In genomic region chr20:555933-556332, GRCh38 we compare ENCODE assay signal across 19 cellular contexts. TPM values are rescaled to one million over a fixed set of nuclear protein-coding genes. Genes with fewer than 3 reads are reported as not detected.
DNase-seq lines count a peak whose midpoint lies in the region; ATAC-seq and TF ChIP-seq lines count a peak whose summit lies in the region.
"Had no signal": no experiment of that assay in that cellular context is flagged by ENCODE, and none has a peak within 500 bp of the region (broad histone marks: within the 10 kb centered on the region; RNA-seq: fewer than 3 reads in every experiment).

No MANE protein-coding gene starts in this region.

- H2AFZ ChIP-seq in parathyroid adenoma (peak overlapping the region; percentile 63), OCI-LY7 (ENCODE audit: low read length) (no peak overlapping the region)

- H3K4me1 ChIP-seq in endodermal cell (ENCODE audit: control insufficient read depth, insufficient read depth, low read length) (no peaks in the 10 kb centered on the region), parathyroid adenoma (peaks cover 7% of the 10 kb centered on the region), OCI-LY7 (ENCODE audit: insufficient read depth, low read length, poor library complexity, severe bottlenecking) (no peaks in the 10 kb centered on the region)
- H3K4me1 ChIP-seq: pancreas had no signal

- no peak for ATAC-seq in HG02571 (IDR thresholded peaks at IDR 0.05; ENCODE audit: unreplicated experiment)
- ATAC-seq: A549, GM12878 had no signal

- no peaks in the 10 kb centered on the region for H3K79me2 ChIP-seq in parathyroid adenoma
- H3K79me2 ChIP-seq in OCI-LY7 (ENCODE audit: insufficient read depth, low read depth, low read length) = no peaks in the 10 kb centered on the region

- no peaks in the 10 kb centered on the region for H4K20me1 ChIP-seq in OCI-LY7 (ENCODE audit: insufficient read depth, low read length)

- H3K4me1 Mint-ChIP-seq in endodermal cell = peaks cover 25% of the 10 kb centered on the region
- H3K4me1 Mint-ChIP-seq: activated naive CD4-positive, alpha-beta T cell treated with anti-CD3 and anti-CD28 coated beads, Interleukin-2, amount 50 U/mL, for 24 hours had no signal

- no peak overlapping the region for H3K9ac ChIP-seq in endodermal cell (ENCODE audit: extremely low read depth, low read length, poor library complexity, severe bottlenecking)
- H3K9ac ChIP-seq in parathyroid adenoma = no peak overlapping the region

- H3K27me3 ChIP-seq in endodermal cell (ENCODE audit: control insufficient read depth, insufficient read depth, low read length, poor library complexity, severe bottlenecking) (no peaks in the 10 kb centered on the region), parathyroid adenoma (ENCODE audit: control insufficient read depth, insufficient read depth, low read length) (no peaks in the 10 kb centered on the region)
- H3K27me3 ChIP-seq: pancreas, upper lobe of left lung had no signal

- H3K27me3 Mint-ChIP-seq in endodermal cell (ENCODE audit: insufficient read depth) = peaks cover 3% of the 10 kb centered on the region

- H3K27ac Mint-ChIP-seq in endodermal cell = peak overlapping the region; percentile 8
- H3K27ac Mint-ChIP-seq: activated naive CD4-positive, alpha-beta T cell treated with anti-CD3 and anti-CD28 coated beads, Interleukin-2, amount 50 U/mL, for 24 hours had no signal

- no peaks in the 10 kb centered on the region for H3K36me3 Mint-ChIP-seq in endodermal cell (ENCODE audit: low read depth)
- H3K36me3 Mint-ChIP-seq: activated naive CD4-positive, alpha-beta T cell treated with anti-CD3 and anti-CD28 coated beads, Interleukin-2, amount 50 U/mL, for 24 hours had no signal

- intact Hi-C loops in OCI-LY7 (cut with micrococcal nuclease; ENCODE audit: unreplicated experiment) = no loop called here

- H3K9me3 Mint-ChIP-seq in endodermal cell = no peaks in the 10 kb centered on the region
- H3K9me3 Mint-ChIP-seq: activated naive CD4-positive, alpha-beta T cell treated with anti-CD3 and anti-CD28 coated beads, Interleukin-2, amount 50 U/mL, for 24 hours had no signal

- peak overlapping the region; percentile 10 for H3K4me3 Mint-ChIP-seq in endodermal cell
- H3K4me3 Mint-ChIP-seq: activated naive CD4-positive, alpha-beta T cell treated with anti-CD3 and anti-CD28 coated beads, Interleukin-2, amount 50 U/mL, for 24 hours had no signal

- no peak overlapping the region for H3K4me3 ChIP-seq in endodermal cell (ENCODE audit: low read length)
- H3K4me3 ChIP-seq in parathyroid adenoma (ENCODE audit: low read depth, low read length) = no peak overlapping the region
- no peak overlapping the region for H3K4me3 ChIP-seq in OCI-LY7 (ENCODE audit: low read depth, low read length, poor library complexity, severe bottlenecking)
- H3K4me3 ChIP-seq: A549, GM12878, pancreas, upper lobe of left lung had no signal

- H3K4me2 ChIP-seq in parathyroid adenoma (ENCODE audit: low read length) (no peak overlapping the region), OCI-LY7 (ENCODE audit: low read length) (no peak overlapping the region)
- H3K4me2 ChIP-seq: A549 had no signal

- H3K9me3 ChIP-seq in endodermal cell (ENCODE audit: control insufficient read depth, low read length) (no peaks in the 10 kb centered on the region), parathyroid adenoma (ENCODE audit: control insufficient read depth, low read length) (no peaks in the 10 kb centered on the region), OCI-LY7 (ENCODE audit: low read length) (no peaks in the 10 kb centered on the region)
- H3K9me3 ChIP-seq: A549, pancreas, upper lobe of left lung had no signal

- no TSS peak for BruUV-seq in OCI-LY7 (replicated peaks; lab: Mats Ljungman, UMichigan)

- TF ChIP-seq CTCF in endodermal cell (conservative IDR thresholded peaks at IDR 0.05) = no peak
- TF ChIP-seq CTCF in parathyroid adenoma (IDR thresholded peaks at IDR 0.05) = no peak
- no peak for TF ChIP-seq CTCF in OCI-LY7 (conservative IDR thresholded peaks at IDR 0.05; ENCODE audit: low read length)

- no peaks in the 10 kb centered on the region for H3K9me2 ChIP-seq in OCI-LY7 (ENCODE audit: insufficient read depth, low read length)

- POLR2A ChIA-PET in OCI-LY7 (lab: Charles Lee) = no interaction called here

- no peak overlapping the region for H3K27ac ChIP-seq in endodermal cell (ENCODE audit: low read depth, low read length)
- H3K27ac ChIP-seq in parathyroid adenoma = no peak overlapping the region
- no peak overlapping the region for H3K27ac ChIP-seq in OCI-LY7 (ENCODE audit: low read depth, low read length, poor library complexity, severe bottlenecking)
- H3K27ac ChIP-seq: A549, pancreas, upper lobe of left lung had no signal

- CTCF ChIA-PET in OCI-LY7 (lab: Charles Lee; ENCODE audit: unreplicated experiment) = no interaction called here

- H3K36me3 ChIP-seq in endodermal cell (ENCODE audit: control insufficient read depth, insufficient read depth, low read length) (no peaks in the 10 kb centered on the region), parathyroid adenoma (ENCODE audit: control insufficient read depth, insufficient read depth, low read length) (no peaks in the 10 kb centered on the region), OCI-LY7 (ENCODE audit: insufficient read depth, low read length) (no peaks in the 10 kb centered on the region)
- H3K36me3 ChIP-seq: pancreas, upper lobe of left lung had no signal

- 76 to 82% methylated on average over 6 of the region's 6 CpGs for WGBS in endodermal cell (ENCODE audit: insufficient coverage in 1 of 2, insufficient read length in 1 of 2), 2 experiments

- DNase-seq in NCI-H2171 treated with DMSO at 0.1 percent for 48 hours (lab: John Stamatoyannopoulos, UW) (peak; percentile 23), NCI-H2171 (lab: John Stamatoyannopoulos, UW) (no peak), NCI-H2196 (lab: John Stamatoyannopoulos, UW; ENCODE audit: unreplicated experiment) (peak; percentile 63), endodermal cell (peak; percentile 86), OCI-LY7 (ENCODE audit: low spot score) (no peak), D341Med (ENCODE audit: low spot score) (no peak)
- DNase-seq: activated CD8-positive, alpha-beta memory T cell treated with anti-CD3 and anti-CD28 coated beads, Interleukin-2, amount 50 U/mL, for 4 hours; Calu3; central memory CD4-positive, alpha-beta T cell; NCI-H526; pancreas; SHP77; stimulated activated CD4-positive, alpha-beta T cell treated with anti-CD3 and anti-CD28 coated beads, Interleukin-15, amount 100 ng/mL, for 24 hours; upper lobe of left lung had no signal

RNA-seq across cellular contexts. Expression of gene CSNK2A1, which starts 12.3 kb away (rescaled TPM):
- 100 to 1,000 TPM; 202 to 239 TPM for total RNA-seq in endodermal cell
- polyA plus RNA-seq in endodermal cell (2013, experiment 1 of 2) = 150 TPM
- 149 TPM for polyA plus RNA-seq in endodermal cell (2013, experiment 2 of 2)
- total RNA-seq in OCI-LY7 (2014; rRNA removed; shearing (Covaris generic)) = 69.8 and 90.8 TPM in 2 replicates
- total RNA-seq in OCI-LY7 (2022) = 164 and 174 TPM in 2 replicates

RNA-seq across cellular contexts. Expression of gene TCF15, which starts 54.2 kb away (rescaled TPM):
- total RNA-seq in endodermal cell = 1 to 10 TPM; 1.9 to 2.2 TPM
- polyA plus RNA-seq in endodermal cell (2013, experiment 1 of 2) = 1.3 TPM
- 2.2 TPM for polyA plus RNA-seq in endodermal cell (2013, experiment 2 of 2)
- not detected in 2 replicates for total RNA-seq in OCI-LY7 (2014; rRNA removed; shearing (Covaris generic))
- not detected in 2 replicates for total RNA-seq in OCI-LY7 (2022)
- total RNA-seq: Calu3, GM12878 had no signal
- polyA plus RNA-seq: A549 had no signal

Comparison
In these comparisons a context has a peak if more than half of its experiments do, and no peak if none do; other contexts are left out.
1. DNase-seq: peak in NCI-H2171 treated with DMSO at 0.1 percent for 48 hours (single experiment), NCI-H2196 (single experiment) and endodermal cell (single experiment); none in NCI-H2171 (single experiment), OCI-LY7 (single experiment) and D341Med (single experiment).